13 cellular contexts compared by ENCODE assay signal in the genomic region with DNA sequence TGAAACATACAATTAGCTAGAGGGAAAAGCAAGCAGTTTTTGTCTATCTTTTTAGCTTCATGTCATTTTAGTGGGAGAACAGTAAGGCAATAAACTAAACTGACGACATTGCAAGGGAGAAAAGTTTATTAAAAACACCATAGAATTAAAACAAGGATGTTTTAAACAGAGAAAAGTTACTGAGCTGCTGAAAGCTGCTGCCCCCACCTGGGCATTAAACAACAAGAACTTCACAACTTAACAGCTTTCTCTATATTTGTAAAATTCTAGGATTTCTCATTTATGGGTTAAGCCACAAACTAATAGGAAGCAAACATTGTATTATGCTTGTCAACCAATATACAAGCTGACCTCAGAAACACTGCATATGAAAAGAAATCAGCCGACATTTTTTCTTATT.
DNase-seq lines count a peak whose midpoint lies in the region; ATAC-seq and TF ChIP-seq lines count a peak whose summit lies in the region.
"Had no signal": no experiment of that assay in that cellular context is flagged by ENCODE, and none has a peak within 500 bp of the region (broad histone marks: within the 10 kb centered on the region; RNA-seq: fewer than 3 reads in every experiment).

No MANE protein-coding gene starts in this region.

- no peaks in the 10 kb centered on the region for H3F3A ChIP-seq in neural cell (ENCODE audit: insufficient read depth, low read length, poor library complexity, severe bottlenecking)

- peak; percentile 45 for TF ChIP-seq RAD21 in neural cell (conservative IDR thresholded peaks at IDR 0.05)

- no peaks in the 10 kb centered on the region for H3K36me3 ChIP-seq in neural cell (ENCODE audit: insufficient read depth, low read length)

- ATAC-seq in left colon (no peak), HG03432 (IDR thresholded peaks at IDR 0.05; ENCODE audit: unreplicated experiment) (no peak)
- ATAC-seq in stimulated activated naive CD8-positive, alpha-beta T cell treated with anti-CD3 and anti-CD28 coated beads, Interleukin-15, Interleukin-2, amounts not matched to agents 100 U/mL and 50 U/mL, for 24 hours, result no peak
- ATAC-seq: psoas muscle had no signal

- H3K9me2 ChIP-seq in neural cell (ENCODE audit: insufficient read depth, low read length), result no peaks in the 10 kb centered on the region

- no peaks in the 10 kb centered on the region for H4K20me1 ChIP-seq in neural cell (ENCODE audit: insufficient read depth)

- no peak overlapping the region for H2AFZ ChIP-seq in neural cell (ENCODE audit: low read depth, low read length)

- no peaks in the 10 kb centered on the region for H3K9me3 ChIP-seq in neural cell (ENCODE audit: low read length)
- H3K9me3 ChIP-seq: psoas muscle had no signal

- H3K4me3 ChIP-seq in choroid plexus epithelial cell (ENCODE audit: low read depth, low read length), result no peak overlapping the region
- no peak overlapping the region for H3K4me3 ChIP-seq in neural cell (ENCODE audit: low read length)
- H3K4me3 ChIP-seq: psoas muscle, SK-N-MC had no signal

- H3K27me3 ChIP-seq in neural cell (ENCODE audit: insufficient read depth, low read depth, low read length), result no peaks in the 10 kb centered on the region

- H3K4me2 ChIP-seq in neural cell (ENCODE audit: low read length), result no peak overlapping the region

- no peak overlapping the region for H3K9ac ChIP-seq in neural cell (ENCODE audit: low read length)

- H3K79me2 ChIP-seq in neural cell (replicated peaks; ENCODE audit: insufficient read depth, low read length), result no peaks in the 10 kb centered on the region

- no peak for TF ChIP-seq EP300 in neural cell (conservative IDR thresholded peaks at IDR 0.05; ENCODE audit: poor library complexity, severe bottlenecking)

- no peak overlapping the region for H3K27ac ChIP-seq in neural cell (ENCODE audit: low read length)
- H3K27ac ChIP-seq: psoas muscle, SK-N-MC had no signal

- intact Hi-C loops in left colon (cut with DNase I, micrococcal nuclease), result no loop called here

- DNase-seq in ELR (ENCODE audit: low read depth), result peak; percentile 37
- peak; percentile 72 for DNase-seq in choroid plexus epithelial cell (ENCODE audit: low read depth)
- DNase-seq in left colon, result no peak
- DNase-seq in stimulated activated CD4-positive, alpha-beta T cell treated with anti-CD3 and anti-CD28 coated beads, Interleukin-1b, Interleukin-23, amount 100 ng/mL, for 48 hours, result no peak
- no peak for DNase-seq in stimulated activated naive CD8-positive, alpha-beta T cell treated with anti-CD3 and anti-CD28 coated beads, Interleukin-15, Interleukin-2, amounts not matched to agents 100 U/mL and 50 U/mL, for 24 hours
- DNase-seq: activated CD8-positive, alpha-beta memory T cell treated with anti-CD3 and anti-CD28 coated beads for 24 hours; central memory CD4-positive, alpha-beta T cell; MV-4-11; psoas muscle had no signal

- TF ChIP-seq CTCF in LNCAP (IDR thresholded peaks at IDR 0.05), result peak; percentile 49; the same call in 1 of the 2 replicates
- peak; percentile 77 for TF ChIP-seq CTCF in choroid plexus epithelial cell (conservative IDR thresholded peaks at IDR 0.05; ENCODE audit: low read depth, low read length)
- TF ChIP-seq CTCF in neural cell (IDR thresholded peaks at IDR 0.05; ENCODE audit: poor library complexity, severe bottlenecking), result peak; percentile 44

TF ChIP-seq in neural cell, 6 proteins besides CTCF, POLR2A, EP300 and RAD21:
- TF ChIP-seq EZH2 (IDR thresholded peaks at IDR 0.05; ENCODE audit: borderline replicate concordance, insufficient read depth, low read length, poor library complexity, severe bottlenecking) (no peak), TAF1 (IDR thresholded peaks at IDR 0.05; ENCODE audit: low read depth) (no peak), SMC3 (conservative IDR thresholded peaks at IDR 0.05; ENCODE audit: poor library complexity) (peak; percentile 32), MXI1 (conservative IDR thresholded peaks at IDR 0.05; ENCODE audit: poor library complexity, severe bottlenecking) (no peak), POLR2AphosphoS5 (IDR thresholded peaks at IDR 0.05) (no peak), REST (IDR thresholded peaks at IDR 0.05; ENCODE audit: borderline replicate concordance) (no peak)

Comparison
In these comparisons a context has a peak if more than half of its experiments do, and no peak if none do; other contexts are left out.
1. DNase-seq: peak in ELR (single experiment) and choroid plexus epithelial cell (single experiment); none in left colon (0 of 2), stimulated activated CD4-positive, alpha-beta T cell treated with anti-CD3 and anti-CD28 coated beads, Interleukin-1b, Interleukin-23, amount 100 ng/mL, for 48 hours (single experiment) and stimulated activated naive CD8-positive, alpha-beta T cell treated with anti-CD3 and anti-CD28 coated beads, Interleukin-15, Interleukin-2, amounts not matched to agents 100 U/mL and 50 U/mL, for 24 hours (single experiment).
2. Peak in every context shown above with its lines, with median percentiles within 50 percentile points of each other: CTCF ChIP-seq.